In the genomic region with DNA sequence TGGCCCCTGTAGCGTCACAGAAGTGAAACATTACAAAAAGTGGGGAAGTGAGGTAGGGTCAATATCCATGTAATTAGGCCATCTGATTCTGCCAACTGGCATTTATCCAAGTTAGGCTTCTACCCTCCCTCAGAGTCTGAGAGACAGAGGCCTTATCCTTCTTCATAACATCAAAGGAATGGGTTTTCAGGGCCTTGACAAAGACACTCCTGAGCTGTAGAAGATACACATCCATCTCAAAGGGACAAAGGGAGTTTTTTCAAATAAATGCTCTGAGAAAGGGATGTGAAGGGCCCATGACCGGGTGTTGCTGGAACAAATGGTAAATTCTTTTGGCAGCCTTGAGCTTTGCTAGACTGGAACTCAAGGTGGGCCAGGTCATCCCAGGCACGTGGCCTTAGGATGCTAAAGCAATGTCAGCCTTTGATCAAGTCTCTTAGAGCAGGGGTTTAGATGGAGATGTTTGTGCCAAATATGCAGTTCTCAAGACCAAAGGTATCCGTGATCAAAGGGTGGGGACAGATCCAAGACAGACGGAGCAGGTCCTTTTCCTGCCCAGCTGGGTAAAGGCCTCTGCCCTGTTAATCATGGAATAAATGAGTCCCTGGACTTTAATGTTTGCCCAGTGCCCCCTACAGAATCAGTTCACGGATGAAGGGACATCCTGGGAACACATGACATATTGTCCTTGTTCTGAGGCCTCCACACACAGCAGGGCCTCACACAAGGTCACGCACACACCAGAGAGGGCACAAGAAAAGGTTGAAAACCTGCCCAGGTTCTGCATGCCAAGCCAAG, we compare ENCODE assay signal across 1 cellular context.
TF ChIP-seq lines count a peak whose summit lies in the region.

No MANE protein-coding gene starts in this region.

TF ChIP-seq in HepG2, 621 proteins besides CTCF, POLR2A, EP300 and RAD21 (continued from another document and continues in another):
- TF ChIP-seq, protein P1, sequence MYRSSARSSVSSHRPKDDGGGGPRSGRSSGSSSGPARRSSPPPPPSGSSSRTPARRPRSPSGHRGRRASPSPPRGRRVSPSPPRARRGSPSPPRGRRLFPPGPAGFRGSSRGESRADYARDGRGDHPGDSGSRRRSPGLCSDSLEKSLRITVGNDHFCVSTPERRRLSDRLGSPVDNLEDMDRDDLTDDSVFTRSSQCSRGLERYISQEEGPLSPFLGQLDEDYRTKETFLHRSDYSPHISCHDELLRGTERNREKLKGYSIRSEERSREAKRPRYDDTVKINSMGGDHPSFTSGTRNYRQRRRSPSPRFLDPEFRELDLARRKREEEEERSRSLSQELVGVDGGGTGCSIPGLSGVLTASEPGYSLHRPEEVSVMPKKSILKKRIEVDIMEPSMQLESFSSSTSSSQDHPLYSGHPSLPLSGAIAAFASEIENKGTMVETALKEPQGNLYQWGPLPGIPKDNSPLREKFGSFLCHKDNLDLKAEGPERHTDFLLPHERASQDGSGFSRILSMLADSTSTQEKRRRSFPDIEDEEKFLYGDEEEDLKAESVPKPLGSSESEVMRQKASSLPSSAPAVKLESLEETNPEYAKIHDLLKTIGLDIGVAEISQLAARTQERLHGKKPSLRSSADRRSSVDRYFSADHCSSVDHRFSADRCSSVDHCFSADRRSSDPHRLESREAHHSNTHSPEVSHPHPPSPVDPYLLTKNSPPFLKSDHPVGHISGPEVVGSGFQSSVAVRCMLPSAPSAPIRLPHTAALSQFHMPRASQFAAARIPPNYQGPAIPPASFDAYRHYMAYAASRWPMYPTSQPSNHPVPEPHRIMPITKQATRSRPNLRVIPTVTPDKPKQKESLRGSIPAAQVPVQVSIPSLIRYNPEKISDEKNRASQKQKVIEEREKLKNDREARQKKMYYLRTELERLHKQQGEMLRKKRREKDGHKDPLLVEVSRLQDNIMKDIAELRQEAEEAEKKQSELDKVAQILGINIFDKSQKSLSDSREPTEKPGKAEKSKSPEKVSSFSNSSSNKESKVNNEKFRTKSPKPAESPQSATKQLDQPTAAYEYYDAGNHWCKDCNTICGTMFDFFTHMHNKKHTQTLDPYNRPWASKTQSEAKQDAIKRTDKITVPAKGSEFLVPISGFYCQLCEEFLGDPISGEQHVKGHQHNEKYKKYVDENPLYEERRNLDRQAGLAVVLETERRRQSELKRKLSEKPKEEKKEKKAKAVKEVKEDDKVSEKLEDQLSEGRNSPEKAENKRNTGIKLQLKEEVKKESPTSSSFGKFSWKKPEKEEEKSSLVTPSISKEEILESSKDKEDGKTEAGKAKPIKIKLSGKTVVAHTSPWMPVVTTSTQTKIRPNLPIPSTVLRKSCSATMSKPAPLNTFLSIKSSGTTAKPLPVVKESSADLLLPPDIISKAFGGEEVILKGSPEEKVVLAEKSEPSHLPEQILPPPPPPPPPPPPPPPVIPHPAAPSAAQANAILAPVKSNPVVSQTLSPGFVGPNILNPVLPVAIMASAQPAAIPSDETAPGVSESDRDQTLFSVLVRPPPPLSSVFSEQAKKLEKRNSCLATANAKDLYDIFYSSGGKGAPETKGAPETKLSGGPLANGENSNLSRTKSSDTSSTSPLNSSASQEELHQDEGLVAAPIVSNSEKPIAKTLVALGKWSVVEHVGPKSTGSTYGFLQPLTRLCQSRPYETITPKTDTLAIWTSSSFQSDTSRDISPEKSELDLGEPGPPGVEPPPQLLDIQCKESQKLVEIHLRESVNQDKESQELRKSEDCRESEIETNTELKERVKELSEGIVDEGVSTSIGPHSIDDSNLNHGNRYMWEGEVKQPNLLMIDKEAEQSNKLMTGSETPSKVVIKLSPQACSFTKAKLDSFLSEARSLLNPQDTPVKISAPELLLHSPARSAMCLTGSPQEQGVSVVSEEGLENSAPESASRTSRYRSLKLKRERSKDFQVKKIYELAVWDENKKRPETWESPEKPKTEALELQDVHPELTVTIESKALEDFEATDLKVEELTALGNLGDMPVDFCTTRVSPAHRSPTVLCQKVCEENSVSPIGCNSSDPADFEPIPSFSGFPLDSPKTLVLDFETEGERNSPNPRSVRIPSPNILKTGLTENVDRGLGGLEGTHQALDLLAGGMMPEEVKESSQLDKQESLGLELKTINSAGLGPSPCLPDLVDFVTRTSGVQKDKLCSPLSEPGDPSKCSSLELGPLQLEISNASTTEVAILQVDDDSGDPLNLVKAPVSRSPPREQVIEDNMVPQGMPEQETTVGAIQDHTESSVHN (CRISPR knock-in tag; IDR thresholded peaks at IDR 0.05), result no peak
- TF ChIP-seq ZNF33B (CRISPR knock-in tag; IDR thresholded peaks at IDR 0.05) (peak; percentile 56; the same call in 1 of the 2 replicates), SOX5 (CRISPR knock-in tag; IDR thresholded peaks at IDR 0.05; ENCODE audit: borderline replicate concordance) (peak; percentile 75), TGIF2 (CRISPR knock-in tag; IDR thresholded peaks at IDR 0.05) (no peak), SAFB2 (CRISPR knock-in tag; IDR thresholded peaks at IDR 0.05; ENCODE audit: borderline replicate concordance, low read depth) (no peak), GATAD2A (CRISPR knock-in tag; IDR thresholded peaks at IDR 0.05) (peak; percentile 95), MIER2 (CRISPR knock-in tag; IDR thresholded peaks at IDR 0.05) (0 out of 2 replicates have a peak, but pooled peaks have one; percentile 48), SYNCRIP (IDR thresholded peaks at IDR 0.05; ENCODE audit: insufficient read depth, low read depth, low read length) (no peak), ZNF17 (CRISPR knock-in tag; IDR thresholded peaks at IDR 0.05) (no peak), MAFF (IDR thresholded peaks at IDR 0.05; ENCODE audit: low read depth, low read length) (no peak), NR2C2 (CRISPR knock-in tag; IDR thresholded peaks at IDR 0.05; ENCODE audit: borderline replicate concordance) (peak; percentile 25; the same call in 1 of the 2 replicates), MYC (CRISPR knock-in tag; IDR thresholded peaks at IDR 0.05; ENCODE audit: borderline replicate concordance) (peak; percentile 62; the same call in 1 of the 2 replicates), TBX3 (IDR thresholded peaks at IDR 0.05; ENCODE audit: borderline replicate concordance) (no peak), FOSL2 (CRISPR knock-in tag; IDR thresholded peaks at IDR 0.05) (peak; percentile 73)
- TF ChIP-seq, protein P2, sequence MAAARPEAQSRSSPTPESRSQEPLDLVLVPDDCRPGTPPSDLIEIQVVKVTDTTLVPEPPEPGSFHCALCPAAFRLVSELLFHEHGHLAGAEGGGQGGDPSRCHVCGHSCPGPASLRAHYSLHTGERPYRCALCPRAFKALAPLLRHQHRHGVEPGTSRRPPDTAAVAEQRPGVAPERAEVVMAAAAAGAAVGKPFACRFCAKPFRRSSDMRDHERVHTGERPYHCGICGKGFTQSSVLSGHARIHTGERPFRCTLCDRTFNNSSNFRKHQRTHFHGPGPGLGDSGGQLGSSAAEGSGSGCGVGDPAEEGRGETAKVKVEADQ (CRISPR knock-in tag; IDR thresholded peaks at IDR 0.05; ENCODE audit: borderline replicate concordance), result peak; percentile 20; the same call in 1 of the 2 replicates
- TF ChIP-seq, protein P3, sequence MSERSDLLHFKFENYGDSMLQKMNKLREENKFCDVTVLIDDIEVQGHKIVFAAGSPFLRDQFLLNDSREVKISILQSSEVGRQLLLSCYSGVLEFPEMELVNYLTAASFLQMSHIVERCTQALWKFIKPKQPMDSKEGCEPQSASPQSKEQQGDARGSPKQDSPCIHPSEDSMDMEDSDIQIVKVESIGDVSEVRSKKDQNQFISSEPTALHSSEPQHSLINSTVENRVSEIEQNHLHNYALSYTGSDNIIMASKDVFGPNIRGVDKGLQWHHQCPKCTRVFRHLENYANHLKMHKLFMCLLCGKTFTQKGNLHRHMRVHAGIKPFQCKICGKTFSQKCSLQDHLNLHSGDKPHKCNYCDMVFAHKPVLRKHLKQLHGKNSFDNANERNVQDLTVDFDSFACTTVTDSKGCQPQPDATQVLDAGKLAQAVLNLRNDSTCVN (CRISPR knock-in tag; IDR thresholded peaks at IDR 0.05; ENCODE audit: borderline replicate concordance), result peak; percentile 87
- TF ChIP-seq, protein P4, sequence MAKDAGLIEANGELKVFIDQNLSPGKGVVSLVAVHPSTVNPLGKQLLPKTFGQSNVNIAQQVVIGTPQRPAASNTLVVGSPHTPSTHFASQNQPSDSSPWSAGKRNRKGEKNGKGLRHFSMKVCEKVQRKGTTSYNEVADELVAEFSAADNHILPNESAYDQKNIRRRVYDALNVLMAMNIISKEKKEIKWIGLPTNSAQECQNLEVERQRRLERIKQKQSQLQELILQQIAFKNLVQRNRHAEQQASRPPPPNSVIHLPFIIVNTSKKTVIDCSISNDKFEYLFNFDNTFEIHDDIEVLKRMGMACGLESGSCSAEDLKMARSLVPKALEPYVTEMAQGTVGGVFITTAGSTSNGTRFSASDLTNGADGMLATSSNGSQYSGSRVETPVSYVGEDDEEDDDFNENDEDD (CRISPR knock-in tag; IDR thresholded peaks at IDR 0.05; ENCODE audit: borderline replicate concordance), result no peak
- TF ChIP-seq, protein P5, sequence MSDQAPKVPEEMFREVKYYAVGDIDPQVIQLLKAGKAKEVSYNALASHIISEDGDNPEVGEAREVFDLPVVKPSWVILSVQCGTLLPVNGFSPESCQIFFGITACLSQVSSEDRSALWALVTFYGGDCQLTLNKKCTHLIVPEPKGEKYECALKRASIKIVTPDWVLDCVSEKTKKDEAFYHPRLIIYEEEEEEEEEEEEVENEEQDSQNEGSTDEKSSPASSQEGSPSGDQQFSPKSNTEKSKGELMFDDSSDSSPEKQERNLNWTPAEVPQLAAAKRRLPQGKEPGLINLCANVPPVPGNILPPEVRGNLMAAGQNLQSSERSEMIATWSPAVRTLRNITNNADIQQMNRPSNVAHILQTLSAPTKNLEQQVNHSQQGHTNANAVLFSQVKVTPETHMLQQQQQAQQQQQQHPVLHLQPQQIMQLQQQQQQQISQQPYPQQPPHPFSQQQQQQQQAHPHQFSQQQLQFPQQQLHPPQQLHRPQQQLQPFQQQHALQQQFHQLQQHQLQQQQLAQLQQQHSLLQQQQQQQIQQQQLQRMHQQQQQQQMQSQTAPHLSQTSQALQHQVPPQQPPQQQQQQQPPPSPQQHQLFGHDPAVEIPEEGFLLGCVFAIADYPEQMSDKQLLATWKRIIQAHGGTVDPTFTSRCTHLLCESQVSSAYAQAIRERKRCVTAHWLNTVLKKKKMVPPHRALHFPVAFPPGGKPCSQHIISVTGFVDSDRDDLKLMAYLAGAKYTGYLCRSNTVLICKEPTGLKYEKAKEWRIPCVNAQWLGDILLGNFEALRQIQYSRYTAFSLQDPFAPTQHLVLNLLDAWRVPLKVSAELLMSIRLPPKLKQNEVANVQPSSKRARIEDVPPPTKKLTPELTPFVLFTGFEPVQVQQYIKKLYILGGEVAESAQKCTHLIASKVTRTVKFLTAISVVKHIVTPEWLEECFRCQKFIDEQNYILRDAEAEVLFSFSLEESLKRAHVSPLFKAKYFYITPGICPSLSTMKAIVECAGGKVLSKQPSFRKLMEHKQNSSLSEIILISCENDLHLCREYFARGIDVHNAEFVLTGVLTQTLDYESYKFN (CRISPR knock-in tag; conservative IDR thresholded peaks at IDR 0.05), result peak; percentile 94
- TF ChIP-seq, protein P6, sequence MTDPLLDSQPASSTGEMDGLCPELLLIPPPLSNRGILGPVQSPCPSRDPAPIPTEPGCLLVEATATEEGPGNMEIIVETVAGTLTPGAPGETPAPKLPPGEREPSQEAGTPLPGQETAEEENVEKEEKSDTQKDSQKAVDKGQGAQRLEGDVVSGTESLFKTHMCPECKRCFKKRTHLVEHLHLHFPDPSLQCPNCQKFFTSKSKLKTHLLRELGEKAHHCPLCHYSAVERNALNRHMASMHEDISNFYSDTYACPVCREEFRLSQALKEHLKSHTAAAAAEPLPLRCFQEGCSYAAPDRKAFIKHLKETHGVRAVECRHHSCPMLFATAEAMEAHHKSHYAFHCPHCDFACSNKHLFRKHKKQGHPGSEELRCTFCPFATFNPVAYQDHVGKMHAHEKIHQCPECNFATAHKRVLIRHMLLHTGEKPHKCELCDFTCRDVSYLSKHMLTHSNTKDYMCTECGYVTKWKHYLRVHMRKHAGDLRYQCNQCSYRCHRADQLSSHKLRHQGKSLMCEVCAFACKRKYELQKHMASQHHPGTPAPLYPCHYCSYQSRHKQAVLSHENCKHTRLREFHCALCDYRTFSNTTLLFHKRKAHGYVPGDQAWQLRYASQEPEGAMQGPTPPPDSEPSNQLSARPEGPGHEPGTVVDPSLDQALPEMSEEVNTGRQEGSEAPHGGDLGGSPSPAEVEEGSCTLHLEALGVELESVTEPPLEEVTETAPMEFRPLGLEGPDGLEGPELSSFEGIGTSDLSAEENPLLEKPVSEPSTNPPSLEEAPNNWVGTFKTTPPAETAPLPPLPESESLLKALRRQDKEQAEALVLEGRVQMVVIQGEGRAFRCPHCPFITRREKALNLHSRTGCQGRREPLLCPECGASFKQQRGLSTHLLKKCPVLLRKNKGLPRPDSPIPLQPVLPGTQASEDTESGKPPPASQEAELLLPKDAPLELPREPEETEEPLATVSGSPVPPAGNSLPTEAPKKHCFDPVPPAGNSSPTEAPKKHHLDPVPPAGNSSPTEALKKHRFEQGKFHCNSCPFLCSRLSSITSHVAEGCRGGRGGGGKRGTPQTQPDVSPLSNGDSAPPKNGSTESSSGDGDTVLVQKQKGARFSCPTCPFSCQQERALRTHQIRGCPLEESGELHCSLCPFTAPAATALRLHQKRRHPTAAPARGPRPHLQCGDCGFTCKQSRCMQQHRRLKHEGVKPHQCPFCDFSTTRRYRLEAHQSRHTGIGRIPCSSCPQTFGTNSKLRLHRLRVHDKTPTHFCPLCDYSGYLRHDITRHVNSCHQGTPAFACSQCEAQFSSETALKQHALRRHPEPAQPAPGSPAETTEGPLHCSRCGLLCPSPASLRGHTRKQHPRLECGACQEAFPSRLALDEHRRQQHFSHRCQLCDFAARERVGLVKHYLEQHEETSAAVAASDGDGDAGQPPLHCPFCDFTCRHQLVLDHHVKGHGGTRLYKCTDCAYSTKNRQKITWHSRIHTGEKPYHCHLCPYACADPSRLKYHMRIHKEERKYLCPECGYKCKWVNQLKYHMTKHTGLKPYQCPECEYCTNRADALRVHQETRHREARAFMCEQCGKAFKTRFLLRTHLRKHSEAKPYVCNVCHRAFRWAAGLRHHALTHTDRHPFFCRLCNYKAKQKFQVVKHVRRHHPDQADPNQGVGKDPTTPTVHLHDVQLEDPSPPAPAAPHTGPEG (CRISPR knock-in tag; IDR thresholded peaks at IDR 0.05), result no peak
- TF ChIP-seq, protein P7, sequence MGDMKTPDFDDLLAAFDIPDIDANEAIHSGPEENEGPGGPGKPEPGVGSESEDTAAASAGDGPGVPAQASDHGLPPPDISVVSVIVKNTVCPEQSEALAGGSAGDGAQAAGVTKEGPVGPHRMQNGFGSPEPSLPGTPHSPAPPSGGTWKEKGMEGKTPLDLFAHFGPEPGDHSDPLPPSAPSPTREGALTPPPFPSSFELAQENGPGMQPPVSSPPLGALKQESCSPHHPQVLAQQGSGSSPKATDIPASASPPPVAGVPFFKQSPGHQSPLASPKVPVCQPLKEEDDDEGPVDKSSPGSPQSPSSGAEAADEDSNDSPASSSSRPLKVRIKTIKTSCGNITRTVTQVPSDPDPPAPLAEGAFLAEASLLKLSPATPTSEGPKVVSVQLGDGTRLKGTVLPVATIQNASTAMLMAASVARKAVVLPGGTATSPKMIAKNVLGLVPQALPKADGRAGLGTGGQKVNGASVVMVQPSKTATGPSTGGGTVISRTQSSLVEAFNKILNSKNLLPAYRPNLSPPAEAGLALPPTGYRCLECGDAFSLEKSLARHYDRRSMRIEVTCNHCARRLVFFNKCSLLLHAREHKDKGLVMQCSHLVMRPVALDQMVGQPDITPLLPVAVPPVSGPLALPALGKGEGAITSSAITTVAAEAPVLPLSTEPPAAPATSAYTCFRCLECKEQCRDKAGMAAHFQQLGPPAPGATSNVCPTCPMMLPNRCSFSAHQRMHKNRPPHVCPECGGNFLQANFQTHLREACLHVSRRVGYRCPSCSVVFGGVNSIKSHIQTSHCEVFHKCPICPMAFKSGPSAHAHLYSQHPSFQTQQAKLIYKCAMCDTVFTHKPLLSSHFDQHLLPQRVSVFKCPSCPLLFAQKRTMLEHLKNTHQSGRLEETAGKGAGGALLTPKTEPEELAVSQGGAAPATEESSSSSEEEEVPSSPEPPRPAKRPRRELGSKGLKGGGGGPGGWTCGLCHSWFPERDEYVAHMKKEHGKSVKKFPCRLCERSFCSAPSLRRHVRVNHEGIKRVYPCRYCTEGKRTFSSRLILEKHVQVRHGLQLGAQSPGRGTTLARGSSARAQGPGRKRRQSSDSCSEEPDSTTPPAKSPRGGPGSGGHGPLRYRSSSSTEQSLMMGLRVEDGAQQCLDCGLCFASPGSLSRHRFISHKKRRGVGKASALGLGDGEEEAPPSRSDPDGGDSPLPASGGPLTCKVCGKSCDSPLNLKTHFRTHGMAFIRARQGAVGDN (CRISPR knock-in tag; IDR thresholded peaks at IDR 0.05), result peak; percentile 22; the same call in 1 of the 2 replicates
